In genomic region chr3:112736386-112736785, GRCh38 we compare ENCODE assay signal across 24 cellular contexts.
DNase-seq lines count a peak whose midpoint lies in the region; ATAC-seq, FAIRE-seq and TF ChIP-seq lines count a peak whose summit lies in the region.
"Had no signal": no experiment of that assay in that cellular context is flagged by ENCODE, and none has a peak within 500 bp of the region (broad histone marks: within the 10 kb centered on the region; RNA-seq: fewer than 3 reads in every experiment).

No MANE protein-coding gene starts in this region.

- POLR2A ChIA-PET in activated CD4-positive, alpha-beta T cell treated with anti-CD3 and anti-CD28 coated beads for 36 hours (lab: Charles Lee), result interaction anchor here (0.5 kb wide), 1 partner anchor 161 kb away, joined by 4 read pairs; no protein-coding TSS in a partner anchor
- POLR2A ChIA-PET in CD8-positive, alpha-beta T cell (lab: Charles Lee), result interaction anchor here (1.2 kb wide), 1 partner anchor 213 kb away, joined by 3 read pairs; no protein-coding TSS in a partner anchor
- POLR2A ChIA-PET in naive thymus-derived CD8-positive, alpha-beta T cell (lab: Charles Lee), result no interaction called here

- H3K4me1 Mint-ChIP-seq in activated CD4-positive, alpha-beta T cell treated with anti-CD3 and anti-CD28 coated beads for 36 hours, result peaks cover 62% of the 10 kb centered on the region
- H3K4me1 Mint-ChIP-seq in CD8-positive, alpha-beta T cell (ENCODE audit: low read depth), result peaks cover 53% of the 10 kb centered on the region
- H3K4me1 Mint-ChIP-seq in activated T-helper 1 cell treated with anti-CD3 and anti-CD28 coated beads, Interleukin-12 subunit alpha, Interleukin-12 subunit beta, Interleukin-2, Interleukin-4 antibody, amounts not matched to agents 30 ng/mL and 10 ng/mL and 1 ng/mL, durations not matched to agents 14 hours and 24 hours and 36 hours (ENCODE audit: low read depth), result peaks cover 62% of the 10 kb centered on the region
- H3K4me1 Mint-ChIP-seq in naive thymus-derived CD8-positive, alpha-beta T cell, result peaks cover 16 to 60% (median 55%) of the 10 kb centered on the region in 4 donors

- H3K4me3 ChIP-seq in CD8-positive, alpha-beta T cell (ENCODE audit: low read depth, low read length), result no peak overlapping the region
- H3K4me3 ChIP-seq: cardiac muscle cell, heart right ventricle, ovary, spleen, transverse colon had no signal

- no peak overlapping the region for H3K4me3 Mint-ChIP-seq in activated CD4-positive, alpha-beta T cell treated with anti-CD3 and anti-CD28 coated beads for 36 hours
- no peak overlapping the region for H3K4me3 Mint-ChIP-seq in CD8-positive, alpha-beta T cell
- H3K4me3 Mint-ChIP-seq in activated T-helper 1 cell treated with anti-CD3 and anti-CD28 coated beads, Interleukin-12 subunit alpha, Interleukin-12 subunit beta, Interleukin-2, Interleukin-4 antibody, amounts not matched to agents 30 ng/mL and 10 ng/mL and 1 ng/mL, durations not matched to agents 14 hours and 24 hours and 36 hours, result no peak overlapping the region
- H3K4me3 Mint-ChIP-seq in naive thymus-derived CD8-positive, alpha-beta T cell, result peak overlapping the region in 3 of 10 donors; percentile 18 to 37 (median 36)

- no peak for TF ChIP-seq POLR2A in GM12891 (IDR thresholded peaks at IDR 0.05; ENCODE audit: low read depth, low read length)

- H3K36me3 ChIP-seq in CD8-positive, alpha-beta T cell (ENCODE audit: insufficient read depth, low read length), result no peaks in the 10 kb centered on the region
- H3K36me3 ChIP-seq: BE2C, cardiac muscle cell, heart right ventricle, ovary, spleen, transverse colon had no signal

- no peaks in the 10 kb centered on the region for H3K36me3 Mint-ChIP-seq in activated CD4-positive, alpha-beta T cell treated with anti-CD3 and anti-CD28 coated beads for 36 hours (ENCODE audit: low read depth)
- no peaks in the 10 kb centered on the region for H3K36me3 Mint-ChIP-seq in CD8-positive, alpha-beta T cell
- peaks cover 2% of the 10 kb centered on the region for H3K36me3 Mint-ChIP-seq in activated T-helper 1 cell treated with anti-CD3 and anti-CD28 coated beads, Interleukin-12 subunit alpha, Interleukin-12 subunit beta, Interleukin-2, Interleukin-4 antibody, amounts not matched to agents 30 ng/mL and 10 ng/mL and 1 ng/mL, durations not matched to agents 14 hours and 24 hours and 36 hours (ENCODE audit: low read depth)
- no peaks in the 10 kb centered on the region for H3K36me3 Mint-ChIP-seq in naive thymus-derived CD8-positive, alpha-beta T cell

- no peak for ATAC-seq in activated CD4-positive, alpha-beta T cell treated with anti-CD3 and anti-CD28 coated beads for 36 hours
- no peak for ATAC-seq in CD8-positive, alpha-beta T cell
- no peak for ATAC-seq in naive thymus-derived CD8-positive, alpha-beta T cell
- ATAC-seq: heart right ventricle, Right ventricle myocardium inferior had no signal

- TF ChIP-seq CTCF in CD8-positive, alpha-beta T cell (IDR thresholded peaks at IDR 0.05), result no peak

- no peak for DNase-seq in activated CD4-positive, alpha-beta T cell treated with anti-CD3 and anti-CD28 coated beads for 36 hours
- no peak for DNase-seq in activated CD4-positive, alpha-beta T cell treated with anti-CD3 and anti-CD28 coated beads, Interleukin-2, amount 50 U/mL, for 48 hours
- DNase-seq in CD8-positive, alpha-beta T cell, result no peak
- DNase-seq in activated T-helper 1 cell treated with anti-CD3 and anti-CD28 coated beads, Interleukin-12 subunit alpha, Interleukin-12 subunit beta, Interleukin-2, Interleukin-4 antibody, amounts not matched to agents 30 ng/mL and 10 ng/mL and 1 ng/mL, durations not matched to agents 14 hours and 24 hours and 36 hours (ENCODE audit: low spot score), result no peak
- DNase-seq in naive thymus-derived CD8-positive, alpha-beta T cell, result no peak
- DNase-seq in stimulated activated CD8-positive, alpha-beta memory T cell treated with anti-CD3 and anti-CD28 coated beads, Interleukin-4, amount 100 ng/mL, for 48 hours, result no peak
- no peak for DNase-seq in GM12891 (ENCODE audit: insufficient read length, low spot score)
- no peak for DNase-seq in AML-193 (lab: John Stamatoyannopoulos, UW)
- DNase-seq: BE2C; Calu3; dermis blood vessel endothelial cell; GOT3; heart right ventricle; mesenchymal stem cell; NCI-H1048; NCI-H1930; NCI-H226; NCI-H774; ovary; spleen; stimulated activated CD4-positive, alpha-beta T cell treated with anti-CD3 and anti-CD28 coated beads, Interleukin-4, amount 100 ng/mL, for 1 hour; transverse colon had no signal

- no peaks in the 10 kb centered on the region for H3K27me3 ChIP-seq in CD8-positive, alpha-beta T cell (ENCODE audit: insufficient read depth, low read length)
- H3K27me3 ChIP-seq: BE2C, cardiac muscle cell, ovary, spleen, transverse colon had no signal

- no peak overlapping the region for H3K27ac ChIP-seq in CD8-positive, alpha-beta T cell (ENCODE audit: low read depth, low read length)
- H3K27ac ChIP-seq: heart right ventricle, ovary, spleen, transverse colon had no signal

- FAIRE-seq in GM12891 (lab: Jason Lieb, UNC), result no peak

- CTCF ChIA-PET in activated CD4-positive, alpha-beta T cell treated with anti-CD3 and anti-CD28 coated beads for 36 hours (lab: Charles Lee), result interaction anchor here (0.6 to 5.1 kb wide), 6 partner anchors 11 to 282 kb away, joined by 3 to 83 read pairs (median 24); no protein-coding TSS in a partner anchor
- CTCF ChIA-PET in CD8-positive, alpha-beta T cell (lab: Charles Lee), result interaction anchor here (0.7 to 8.5 kb wide), 14 partner anchors 8 to 552 kb away, joined by 3 to 141 read pairs (median 4); partner anchors contain the start of gene CD200R1

- H3K9me3 ChIP-seq in CD8-positive, alpha-beta T cell (ENCODE audit: low read length), result no peaks in the 10 kb centered on the region
- H3K9me3 ChIP-seq: BE2C, heart right ventricle, ovary, spleen, transverse colon had no signal

- H3K4me1 ChIP-seq in CD8-positive, alpha-beta T cell (ENCODE audit: insufficient read depth, low read length), result peaks cover 42% of the 10 kb centered on the region
- H3K4me1 ChIP-seq: BE2C had no signal

- no peaks in the 10 kb centered on the region for H3K27me3 Mint-ChIP-seq in activated CD4-positive, alpha-beta T cell treated with anti-CD3 and anti-CD28 coated beads for 36 hours
- H3K27me3 Mint-ChIP-seq in CD8-positive, alpha-beta T cell (ENCODE audit: low read depth), result no peaks in the 10 kb centered on the region
- peaks cover under 1% of the 10 kb centered on the region for H3K27me3 Mint-ChIP-seq in activated T-helper 1 cell treated with anti-CD3 and anti-CD28 coated beads, Interleukin-12 subunit alpha, Interleukin-12 subunit beta, Interleukin-2, Interleukin-4 antibody, amounts not matched to agents 30 ng/mL and 10 ng/mL and 1 ng/mL, durations not matched to agents 14 hours and 24 hours and 36 hours (ENCODE audit: insufficient read depth)
- no peaks in the 10 kb centered on the region for H3K27me3 Mint-ChIP-seq in naive thymus-derived CD8-positive, alpha-beta T cell

- peak overlapping the region; percentile 63 for H3K27ac Mint-ChIP-seq in activated CD4-positive, alpha-beta T cell treated with anti-CD3 and anti-CD28 coated beads for 36 hours
- H3K27ac Mint-ChIP-seq in CD8-positive, alpha-beta T cell, result peak overlapping the region; percentile 60
- peak overlapping the region; percentile 74 for H3K27ac Mint-ChIP-seq in activated T-helper 1 cell treated with anti-CD3 and anti-CD28 coated beads, Interleukin-12 subunit alpha, Interleukin-12 subunit beta, Interleukin-2, Interleukin-4 antibody, amounts not matched to agents 30 ng/mL and 10 ng/mL and 1 ng/mL, durations not matched to agents 14 hours and 24 hours and 36 hours
- peak overlapping the region in 9 of 10 donors; percentile 8 to 83 (median 72) for H3K27ac Mint-ChIP-seq in naive thymus-derived CD8-positive, alpha-beta T cell

- H3K9me3 Mint-ChIP-seq in activated CD4-positive, alpha-beta T cell treated with anti-CD3 and anti-CD28 coated beads for 36 hours (ENCODE audit: low read depth), result no peaks in the 10 kb centered on the region
- H3K9me3 Mint-ChIP-seq in CD8-positive, alpha-beta T cell, result no peaks in the 10 kb centered on the region
- no peaks in the 10 kb centered on the region for H3K9me3 Mint-ChIP-seq in activated T-helper 1 cell treated with anti-CD3 and anti-CD28 coated beads, Interleukin-12 subunit alpha, Interleukin-12 subunit beta, Interleukin-2, Interleukin-4 antibody, amounts not matched to agents 30 ng/mL and 10 ng/mL and 1 ng/mL, durations not matched to agents 14 hours and 24 hours and 36 hours
- no peaks in the 10 kb centered on the region for H3K9me3 Mint-ChIP-seq in naive thymus-derived CD8-positive, alpha-beta T cell

- intact Hi-C loops in activated CD4-positive, alpha-beta T cell treated with anti-CD3 and anti-CD28 coated beads for 36 hours (cut with DNase I, micrococcal nuclease), result loop anchor here in 1 of 2 experiments (5.0 kb wide), 1 partner anchor 551 kb away; no protein-coding TSS in a partner anchor
- intact Hi-C loops in CD8-positive, alpha-beta T cell (cut with DNase I, micrococcal nuclease), result loop anchor here in 1 of 2 experiments (2.0 kb wide), 1 partner anchor 78 kb away; no protein-coding TSS in a partner anchor
- intact Hi-C loops in activated T-helper 1 cell treated with anti-CD3 and anti-CD28 coated beads, Interleukin-12 subunit alpha, Interleukin-12 subunit beta, Interleukin-2, Interleukin-4 antibody, amounts not matched to agents 30 ng/mL and 10 ng/mL and 1 ng/mL, durations not matched to agents 14 hours and 24 hours and 36 hours (cut with micrococcal nuclease), result loop anchor here (5.0 kb wide), 2 partner anchors 36 to 256 kb away; partner anchors contain the start of gene GTPBP8

TF ChIP-seq in GM12891, 5 proteins besides CTCF, POLR2A, EP300 and RAD21:
- no peak for TF ChIP-seq SPI1 (IDR thresholded peaks at IDR 0.05; ENCODE audit: low read depth, low read length)
- no peak for TF ChIP-seq POU2F2 (IDR thresholded peaks at IDR 0.05; ENCODE audit: low read depth, low read length)
- no peak for TF ChIP-seq POLR2AphosphoS5 (IDR thresholded peaks at IDR 0.05; ENCODE audit: low read depth, low read length)
